1 cellular context compared by ENCODE assay signal in genomic region chr9:120689860-120690259, GRCh38.
TF ChIP-seq lines count a peak whose summit lies in the region.

No MANE protein-coding gene starts in this region.

TF ChIP-seq in HepG2, 621 proteins besides CTCF, POLR2A, EP300 and RAD21 (continued from another document):
- TF ChIP-seq REST (IDR thresholded peaks at IDR 0.05; ENCODE audit: borderline replicate concordance in 1 of 2, low read depth in 1 of 2, low read length in 2 of 2): no peak
